8 cellular contexts compared by ENCODE assay signal in the genomic region with DNA sequence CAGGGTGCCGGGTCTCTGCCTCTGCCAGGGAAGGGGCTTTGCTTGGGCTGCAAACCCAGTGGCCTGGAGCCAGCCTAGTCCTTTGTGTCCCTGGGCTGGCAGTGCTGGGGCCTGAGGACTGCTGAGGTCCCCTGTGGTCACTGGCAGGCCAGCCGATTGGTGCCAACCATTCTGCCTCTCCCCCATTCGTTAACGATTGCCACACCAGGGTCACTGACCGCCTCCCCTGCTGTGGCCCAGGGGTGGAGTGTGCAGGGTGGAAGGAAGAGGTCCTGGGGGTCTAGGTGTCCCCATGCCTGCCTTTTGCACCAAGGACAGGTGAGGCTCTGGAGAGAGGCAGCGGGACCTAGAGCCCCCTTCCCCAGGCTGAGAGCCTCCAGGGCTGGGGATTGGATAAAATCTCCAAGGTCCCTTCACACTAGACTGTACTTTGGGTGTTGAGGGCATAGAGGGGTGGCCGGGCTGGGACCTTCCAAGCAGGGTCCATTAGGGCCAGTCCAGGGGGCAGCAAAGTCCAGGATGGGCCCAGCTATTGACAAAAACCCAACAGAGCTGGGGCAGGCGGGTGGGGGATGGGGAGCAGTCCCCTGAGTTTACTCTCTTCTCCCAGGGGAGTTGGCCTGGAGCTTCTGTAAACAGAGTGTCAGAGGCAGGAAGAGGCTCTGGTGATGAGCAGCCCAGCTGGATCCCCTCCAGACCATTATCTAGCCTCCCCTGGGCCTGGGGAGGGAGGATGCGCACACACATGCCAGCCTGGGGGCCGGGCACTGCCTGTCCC. TPM values are rescaled to one million over a fixed set of nuclear protein-coding genes. Genes with fewer than 3 reads are reported as not detected.
A peak's percentile ranks its signal among the peaks of the same experiment; 100 is the strongest.
DNase-seq lines count a peak whose midpoint lies in the region; FAIRE-seq and TF ChIP-seq lines count a peak whose summit lies in the region.

No MANE protein-coding gene starts in this region.

- no peak overlapping the region for H2AK5ac ChIP-seq in mesendoderm (ENCODE audit: low read length)

- no peak overlapping the region for H2BK5ac ChIP-seq in mesendoderm (ENCODE audit: low read length)

- H4K5ac ChIP-seq in mesendoderm (ENCODE audit: low read length): no peak overlapping the region

- no peak for FAIRE-seq in GM19239 (lab: Jason Lieb, UNC)
- FAIRE-seq in D721Med (lab: Jason Lieb, UNC): no peak

- TF ChIP-seq CTCF in DOHH2 (IDR thresholded peaks at IDR 0.05; ENCODE audit: low read depth, low read length, poor library complexity, severe bottlenecking): no peak
- no peak for TF ChIP-seq CTCF in chondrocyte (IDR thresholded peaks at IDR 0.05)
- no peak for TF ChIP-seq CTCF in GM20000 (IDR thresholded peaks at IDR 0.05; ENCODE audit: extremely low read depth, missing control alignments)
- TF ChIP-seq CTCF in D721Med (IDR thresholded peaks at IDR 0.05; ENCODE audit: insufficient read depth, missing control alignments): no peak

- DNase-seq in NCI-H345 (lab: John Stamatoyannopoulos, UW): peak; percentile 97
- DNase-seq in chondrocyte (ENCODE audit: low spot score): no peak
- DNase-seq in mesendoderm: peak; percentile 52
- DNase-seq in GM19239 (ENCODE audit: insufficient read length, low spot score): no peak
- no peak for DNase-seq in NOMO-1 treated with dmso at 0.1 percent for 144 hours (lab: John Stamatoyannopoulos, UW; ENCODE audit: unreplicated experiment)
- DNase-seq in GM20000 (ENCODE audit: low spot score): no peak
- no peak for DNase-seq in D721Med (ENCODE audit: insufficient read length, low spot score)

- H3K23ac ChIP-seq in mesendoderm (ENCODE audit: low read length): peak overlapping the region; percentile 7

- peak overlapping the region; percentile 60 for H3K4me2 ChIP-seq in DOHH2 (ENCODE audit: low read length)
- H3K4me2 ChIP-seq in mesendoderm (ENCODE audit: low read length): peak overlapping the region; percentile 42

- H3K27ac ChIP-seq in DOHH2 (ENCODE audit: low read depth, low read length): no peak overlapping the region
- no peak overlapping the region for H3K27ac ChIP-seq in mesendoderm (ENCODE audit: low read depth, low read length)

- H4K8ac ChIP-seq in mesendoderm (ENCODE audit: low read depth, low read length): no peak overlapping the region

- H3K27me3 ChIP-seq in DOHH2 (ENCODE audit: control insufficient read depth, low read length): peaks cover 5% of the 10 kb centered on the region
- H3K27me3 ChIP-seq in mesendoderm (ENCODE audit: insufficient read depth, low read length, poor library complexity): no peaks in the 10 kb centered on the region

- H4K20me1 ChIP-seq in DOHH2 (ENCODE audit: control insufficient read depth, insufficient read depth, low read depth, low read length): peaks cover 19% of the 10 kb centered on the region

- no peaks in the 10 kb centered on the region for H3K9me3 Mint-ChIP-seq in chondrocyte (ENCODE audit: low read depth)

- no peaks in the 10 kb centered on the region for H3K9me3 ChIP-seq in DOHH2 (ENCODE audit: control insufficient read depth, insufficient read depth, low read length)

- peaks cover 55% of the 10 kb centered on the region for H3K4me1 Mint-ChIP-seq in chondrocyte (ENCODE audit: low read depth)

- H3K4me3 ChIP-seq in DOHH2 (ENCODE audit: low read length): peak overlapping the region; percentile 56
- H3K4me3 ChIP-seq in mesendoderm (ENCODE audit: low read length): no peak overlapping the region

- peak overlapping the region; percentile 96 for H3K27ac Mint-ChIP-seq in chondrocyte (ENCODE audit: unreplicated experiment)

- peak overlapping the region; percentile 88 for H3K4me3 Mint-ChIP-seq in chondrocyte (ENCODE audit: unreplicated experiment)

- H3K79me2 ChIP-seq in DOHH2 (ENCODE audit: control insufficient read depth, low read length) (no peaks in the 10 kb centered on the region), mesendoderm (ENCODE audit: control insufficient read depth, insufficient read depth, low read length) (no peaks in the 10 kb centered on the region)

- no peak overlapping the region for H3K4ac ChIP-seq in mesendoderm (ENCODE audit: low read depth, low read length)

- no peaks in the 10 kb centered on the region for H3K36me3 ChIP-seq in DOHH2 (ENCODE audit: control insufficient read depth, low read length)
- no peaks in the 10 kb centered on the region for H3K36me3 ChIP-seq in mesendoderm (ENCODE audit: control insufficient read depth, insufficient read depth, low read length)

- peaks cover 35% of the 10 kb centered on the region for H3K4me1 ChIP-seq in DOHH2 (ENCODE audit: control insufficient read depth, low read length)
- H3K4me1 ChIP-seq in mesendoderm (ENCODE audit: control insufficient read depth, low read depth, low read length): peaks cover 24% of the 10 kb centered on the region

- no CpG with 5 or more reads among the region's 10 CpGs for WGBS in mesendoderm (ENCODE audit: extremely low coverage, insufficient coverage, low lambda C conversion rate)

- H2BK120ac ChIP-seq in mesendoderm (ENCODE audit: low read depth, low read length): no peak overlapping the region

- peaks cover 2% of the 10 kb centered on the region for H3K36me3 Mint-ChIP-seq in chondrocyte (ENCODE audit: low read depth)

- no peaks in the 10 kb centered on the region for H3K9me2 ChIP-seq in DOHH2 (replicated peaks; ENCODE audit: control insufficient read depth, low read length)

- H3K56ac ChIP-seq in mesendoderm (ENCODE audit: low read length): peak overlapping the region; percentile 69

- no peaks in the 10 kb centered on the region for H3F3A ChIP-seq in DOHH2 (ENCODE audit: control insufficient read depth, insufficient read depth)

- H3K9ac ChIP-seq in mesendoderm (ENCODE audit: low read length): peak overlapping the region; percentile 72

- no peak overlapping the region for H2BK15ac ChIP-seq in mesendoderm (replicated peaks; ENCODE audit: low read depth)

- H3K18ac ChIP-seq in mesendoderm (ENCODE audit: low read length): no peak overlapping the region

- peaks cover 2% of the 10 kb centered on the region for H3K79me1 ChIP-seq in mesendoderm (ENCODE audit: low read length)

- no peaks in the 10 kb centered on the region for H3K27me3 Mint-ChIP-seq in chondrocyte (ENCODE audit: low read depth)

RNA-seq across cellular contexts. Expression of gene VASN, which starts 1.1 kb away (rescaled TPM):
- total RNA-seq in chondrocyte: 79.7 to 82.0 TPM (median 81.8 TPM) in 3 replicates
- 6.4 TPM for polyA plus RNA-seq in mesendoderm (2013, experiment 1 of 2)
- polyA plus RNA-seq in mesendoderm (2013, experiment 2 of 2): 6.5 TPM

RNA-seq across cellular contexts. Expression of gene PAM16, which starts 21.6 kb away (rescaled TPM):
- total RNA-seq in chondrocyte: 21.6 to 24.4 TPM (median 22.4 TPM) in 3 replicates
- 140 TPM for polyA plus RNA-seq in mesendoderm (2013, experiment 1 of 2)
- polyA plus RNA-seq in mesendoderm (2013, experiment 2 of 2): 140 TPM

RNA-seq across cellular contexts. Expression of gene CORO7, which starts 43.6 kb away (rescaled TPM):
- 18.8 to 26.0 TPM (median 24.6 TPM) in 3 replicates for total RNA-seq in chondrocyte
- 8.8 TPM for polyA plus RNA-seq in mesendoderm (2013, experiment 1 of 2)
- polyA plus RNA-seq in mesendoderm (2013, experiment 2 of 2): 9.0 TPM

RNA-seq across cellular contexts. Expression of gene DNAJA3, which starts 52.9 kb away (rescaled TPM):
- total RNA-seq in chondrocyte: 27.5 to 28.0 TPM (median 27.8 TPM) in 3 replicates
- polyA plus RNA-seq in mesendoderm (2013, experiment 1 of 2): 53.2 TPM
- polyA plus RNA-seq in mesendoderm (2013, experiment 2 of 2): 52.7 TPM

RNA-seq across cellular contexts. Expression of gene GLIS2, which starts 56.9 kb away (rescaled TPM):
- total RNA-seq in chondrocyte: 58.7 to 62.8 TPM (median 61.2 TPM) in 3 replicates
- polyA plus RNA-seq in mesendoderm (2013, experiment 1 of 2): 6.2 TPM
- polyA plus RNA-seq in mesendoderm (2013, experiment 2 of 2): 6.5 TPM

Comparison
In these comparisons a context has a peak if more than half of its experiments do, and no peak if none do; other contexts are left out.
1. DNase-seq: peak in NCI-H345 (single experiment) and mesendoderm (single experiment); none in chondrocyte (single experiment), GM19239 (single experiment), NOMO-1 treated with dmso at 0.1 percent for 144 hours (single experiment), GM20000 (single experiment) and D721Med (single experiment).